ENCODE assay signal across 8 cellular contexts in genomic region chr16:85800321-85800669, GRCh38.
DNase-seq lines count a peak whose midpoint lies in the region; ATAC-seq lines count a peak whose summit lies in the region.

No MANE protein-coding gene starts in this region.

- ATAC-seq in GM21381 (IDR thresholded peaks at IDR 0.05; ENCODE audit: unreplicated experiment) (no peak), HG02610 (IDR thresholded peaks at IDR 0.05; ENCODE audit: unreplicated experiment) (no peak)

- no peaks in the 10 kb centered on the region for H3K27me3 ChIP-seq in neuron (ENCODE audit: insufficient read depth, low read length)

- H3K4me3 Mint-ChIP-seq in T-helper 2 cell treated with Interferon-gamma antibody and Interleukin-4, amounts not matched to agents 5 μg/mL and 100 μg/mL, for 36 hours, result peak overlapping the region; percentile 88

- peak overlapping the region; percentile 70 for H3K27ac ChIP-seq in epithelial cell of prostate

- H2AFZ ChIP-seq in neuron (ENCODE audit: low read depth, low read length), result no peak overlapping the region

- no peaks in the 10 kb centered on the region for H3K9me3 ChIP-seq in neuron (ENCODE audit: low read length)

- peaks cover 47% of the 10 kb centered on the region for H3K36me3 Mint-ChIP-seq in T-helper 2 cell treated with Interferon-gamma antibody and Interleukin-4, amounts not matched to agents 5 μg/mL and 100 μg/mL, for 36 hours (ENCODE audit: low read depth)

- peak overlapping the region; percentile 99 for H3K4me3 ChIP-seq in neuron (ENCODE audit: low read length)

- peak overlapping the region; percentile 89 for H3K27ac Mint-ChIP-seq in T-helper 2 cell treated with Interferon-gamma antibody and Interleukin-4, amounts not matched to agents 5 μg/mL and 100 μg/mL, for 36 hours

- peak; percentile 16 for DNase-seq in activated gamma-delta T cell treated with Interleukin-2 at 50 U/mL for 16 hours
- DNase-seq in activated gamma-delta T cell (lab: John Stamatoyannopoulos, UW), result no peak
- DNase-seq in T-helper 2 cell treated with Interferon-gamma antibody and Interleukin-4, amounts not matched to agents 5 μg/mL and 100 μg/mL, for 36 hours (ENCODE audit: low spot score), result peak; percentile 6
- no peak for DNase-seq in epithelial cell of prostate (ENCODE audit: low read depth, low spot score)
- DNase-seq in NCI-H526 (lab: John Stamatoyannopoulos, UW), result no peak

- no peaks in the 10 kb centered on the region for H3K27me3 Mint-ChIP-seq in T-helper 2 cell treated with Interferon-gamma antibody and Interleukin-4, amounts not matched to agents 5 μg/mL and 100 μg/mL, for 36 hours (ENCODE audit: low read depth)

- H3K36me3 ChIP-seq in neuron (ENCODE audit: insufficient read depth, low read length), result peaks cover 55% of the 10 kb centered on the region

- H3K9me3 Mint-ChIP-seq in T-helper 2 cell treated with Interferon-gamma antibody and Interleukin-4, amounts not matched to agents 5 μg/mL and 100 μg/mL, for 36 hours, result no peaks in the 10 kb centered on the region

- H3K4me1 Mint-ChIP-seq in T-helper 2 cell treated with Interferon-gamma antibody and Interleukin-4, amounts not matched to agents 5 μg/mL and 100 μg/mL, for 36 hours (ENCODE audit: low read depth), result peaks cover 39% of the 10 kb centered on the region

- H3K4me1 ChIP-seq in neuron (ENCODE audit: insufficient read depth, low read length), result peaks cover 20% of the 10 kb centered on the region

Comparison
In these comparisons a context has a peak if more than half of its experiments do, and no peak if none do; other contexts are left out.
1. DNase-seq: peak in activated gamma-delta T cell treated with Interleukin-2 at 50 U/mL for 16 hours (single experiment) and T-helper 2 cell treated with Interferon-gamma antibody and Interleukin-4, amounts not matched to agents 5 μg/mL and 100 μg/mL, for 36 hours (single experiment); none in activated gamma-delta T cell (single experiment), epithelial cell of prostate (single experiment) and NCI-H526 (0 of 2).